Comparison of ENCODE assay signal across 1 cellular context in the genomic region with DNA sequence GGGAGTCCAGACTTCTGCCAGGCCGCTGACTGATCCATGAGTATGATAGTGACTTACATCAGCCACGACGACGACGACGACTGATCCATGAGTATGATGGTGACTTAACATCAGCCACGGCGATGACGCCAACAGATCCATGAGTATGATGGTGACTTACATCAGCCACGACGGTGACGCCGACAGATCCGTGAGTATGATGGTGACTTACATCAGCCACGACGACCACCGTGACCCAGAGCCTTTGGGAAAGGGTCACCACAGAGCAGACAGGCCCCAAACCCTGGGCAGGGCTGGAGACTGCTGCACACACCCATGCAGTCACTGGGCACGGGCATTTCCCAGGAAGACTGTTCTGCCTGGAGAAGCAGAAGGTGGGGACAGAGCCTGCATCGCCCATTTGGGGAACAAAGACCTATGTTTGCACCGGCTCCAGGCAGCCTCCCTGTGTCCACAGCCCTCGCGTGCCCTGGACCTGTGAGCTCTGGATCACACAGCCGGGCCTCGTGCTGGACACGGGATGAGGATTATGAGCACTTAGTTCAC.
A peak's percentile ranks its signal among the peaks of the same experiment; 100 is the strongest.
TF ChIP-seq lines count a peak whose summit lies in the region.

No MANE protein-coding gene starts in this region.

TF ChIP-seq in HepG2, 621 proteins besides CTCF, POLR2A, EP300 and RAD21 (continued from another document):
- TF ChIP-seq ZMYM3 (CRISPR knock-in tag; IDR thresholded peaks at IDR 0.05) (no peak), ZNF264 (CRISPR knock-in tag; IDR thresholded peaks at IDR 0.05) (no peak), NFRKB (IDR thresholded peaks at IDR 0.05) (no peak), CREB1 (IDR thresholded peaks at IDR 0.05) (peak; percentile 67), CREB1 (CRISPR knock-in tag; IDR thresholded peaks at IDR 0.05) (no peak)
